In genomic region chr12:6233121-6233971, GRCh38 we compare ENCODE assay signal across 12 cellular contexts. TPM values are rescaled to one million over a fixed set of nuclear protein-coding genes. Genes with fewer than 3 reads are reported as not detected.
DNase-seq lines count a peak whose midpoint lies in the region; ATAC-seq, FAIRE-seq and TF ChIP-seq lines count a peak whose summit lies in the region.
"Had no signal": no experiment of that assay in that cellular context is flagged by ENCODE, and none has a peak within 500 bp of the region (broad histone marks: within the 10 kb centered on the region; RNA-seq: fewer than 3 reads in every experiment).

No MANE protein-coding gene starts in this region.

- FAIRE-seq in urothelium cell line (lab: Jason Lieb, UNC): peak; percentile 9
- FAIRE-seq: astrocyte had no signal

- H3K27me3 Mint-ChIP-seq in activated naive CD8-positive, alpha-beta T cell: no peaks in the 10 kb centered on the region
- no peaks in the 10 kb centered on the region for H3K27me3 Mint-ChIP-seq in activated naive CD8-positive, alpha-beta T cell treated with anti-CD3 and anti-CD28 coated beads for 36 hours
- peaks cover 0 to 2% (median 0%) of the 10 kb centered on the region in 5 donors for H3K27me3 Mint-ChIP-seq in naive thymus-derived CD4-positive, alpha-beta T cell

- WGBS in esophagus squamous epithelium, 2 donors: 61 to 63% methylated on average over 6 to 15 of the region's 15 CpGs

- H3K4me3 Mint-ChIP-seq in activated naive CD8-positive, alpha-beta T cell: no peak overlapping the region
- H3K4me3 Mint-ChIP-seq in activated naive CD8-positive, alpha-beta T cell treated with anti-CD3 and anti-CD28 coated beads for 36 hours: no peak overlapping the region
- no peak overlapping the region for H3K4me3 Mint-ChIP-seq in naive thymus-derived CD4-positive, alpha-beta T cell

- ATAC-seq in naive thymus-derived CD4-positive, alpha-beta T cell: no peak
- ATAC-seq in HG03108 (IDR thresholded peaks at IDR 0.05; ENCODE audit: unreplicated experiment): no peak

- TF ChIP-seq POLR2A in esophagus squamous epithelium (IDR thresholded peaks at IDR 0.05): no peak

- H3K9me3 Mint-ChIP-seq in activated naive CD8-positive, alpha-beta T cell (ENCODE audit: low read depth): no peaks in the 10 kb centered on the region
- no peaks in the 10 kb centered on the region for H3K9me3 Mint-ChIP-seq in activated naive CD8-positive, alpha-beta T cell treated with anti-CD3 and anti-CD28 coated beads for 36 hours
- no peaks in the 10 kb centered on the region for H3K9me3 Mint-ChIP-seq in naive thymus-derived CD4-positive, alpha-beta T cell

- H3K4me1 ChIP-seq in esophagus squamous epithelium: peaks cover 53 to 86% (median 69%) of the 10 kb centered on the region in 3 donors
- H3K4me1 ChIP-seq in naive thymus-derived CD4-positive, alpha-beta T cell (ENCODE audit: control insufficient read depth in 2 of 2, insufficient read depth in 2 of 2, low read length in 2 of 2): peaks cover 21 to 27% of the 10 kb centered on the region in 2 donors

- TF ChIP-seq CTCF in esophagus squamous epithelium (IDR thresholded peaks at IDR 0.05): no peak

- POLR2A ChIA-PET in naive thymus-derived CD4-positive, alpha-beta T cell (lab: Charles Lee): no interaction called here

- peaks cover 14 to 81% (median 20%) of the 10 kb centered on the region in 3 donors for H3K36me3 ChIP-seq in esophagus squamous epithelium
- H3K36me3 ChIP-seq in naive thymus-derived CD4-positive, alpha-beta T cell (ENCODE audit: control insufficient read depth in 2 of 3, insufficient read depth in 3 of 3, low read length in 3 of 3): no peaks in the 10 kb centered on the region
- H3K36me3 ChIP-seq: WERI-Rb-1 had no signal

- H3K4me1 Mint-ChIP-seq in activated naive CD8-positive, alpha-beta T cell (ENCODE audit: low read depth): peaks cover 47% of the 10 kb centered on the region
- H3K4me1 Mint-ChIP-seq in activated naive CD8-positive, alpha-beta T cell treated with anti-CD3 and anti-CD28 coated beads for 36 hours: peaks cover 33% of the 10 kb centered on the region
- peaks cover 22 to 43% (median 32%) of the 10 kb centered on the region in 7 donors for H3K4me1 Mint-ChIP-seq in naive thymus-derived CD4-positive, alpha-beta T cell

- DNase-seq in activated naive CD8-positive, alpha-beta T cell treated with anti-CD3 and anti-CD28 coated beads for 36 hours: no peak
- DNase-seq in esophagus squamous epithelium (lab: John Stamatoyannopoulos, UW) (no peak), urothelium cell line (ENCODE audit: low spot score) (no peak), NCI-H146 treated with DMSO at 0.1 percent for 48 hours (lab: John Stamatoyannopoulos, UW; ENCODE audit: unreplicated experiment) (no peak), NCI-H1092 treated with DMSO at 0.1 percent for 48 hours (lab: John Stamatoyannopoulos, UW) (no peak)
- no peak for DNase-seq in naive thymus-derived CD4-positive, alpha-beta T cell
- DNase-seq: NCI-H526 treated with DMSO at 0.1 percent for 48 hours; stimulated activated CD4-positive, alpha-beta T cell treated with anti-CD3 and anti-CD28 coated beads, Interleukin-2, amount 100 ng/mL, for 48 hours; WERI-Rb-1 had no signal

- no peaks in the 10 kb centered on the region for H3K27me3 ChIP-seq in esophagus squamous epithelium
- no peaks in the 10 kb centered on the region for H3K27me3 ChIP-seq in naive thymus-derived CD4-positive, alpha-beta T cell (ENCODE audit: control insufficient read depth in 2 of 2, insufficient read depth in 2 of 2, low read length in 2 of 2)

- no peaks in the 10 kb centered on the region for H3K9me3 ChIP-seq in esophagus squamous epithelium
- H3K9me3 ChIP-seq in naive thymus-derived CD4-positive, alpha-beta T cell (ENCODE audit: control insufficient read depth in 2 of 3, low read length in 3 of 3): no peaks in the 10 kb centered on the region

- H3K27ac Mint-ChIP-seq in activated naive CD8-positive, alpha-beta T cell: peak overlapping the region; percentile 19
- H3K27ac Mint-ChIP-seq in activated naive CD8-positive, alpha-beta T cell treated with anti-CD3 and anti-CD28 coated beads for 36 hours: no peak overlapping the region
- peak overlapping the region in 5 of 9 donors; percentile 14 to 62 (median 51) for H3K27ac Mint-ChIP-seq in naive thymus-derived CD4-positive, alpha-beta T cell

- no peak overlapping the region for H3K4me3 ChIP-seq in esophagus squamous epithelium
- H3K4me3 ChIP-seq in naive thymus-derived CD4-positive, alpha-beta T cell (ENCODE audit: low read length): no peak overlapping the region

- H3K36me3 Mint-ChIP-seq in activated naive CD8-positive, alpha-beta T cell: no peaks in the 10 kb centered on the region
- no peaks in the 10 kb centered on the region for H3K36me3 Mint-ChIP-seq in activated naive CD8-positive, alpha-beta T cell treated with anti-CD3 and anti-CD28 coated beads for 36 hours
- H3K36me3 Mint-ChIP-seq in naive thymus-derived CD4-positive, alpha-beta T cell: peaks cover 0 to 4% (median 0%) of the 10 kb centered on the region in 5 donors

- H3K27ac ChIP-seq in esophagus squamous epithelium: peak overlapping the region; percentile 91 to 98 (median 92)
- no peak overlapping the region for H3K27ac ChIP-seq in naive thymus-derived CD4-positive, alpha-beta T cell (ENCODE audit: low read depth, low read length)
- H3K27ac ChIP-seq: WERI-Rb-1 had no signal

- intact Hi-C loops in esophagus squamous epithelium (cut with DNase I): loop anchor here (5.0 kb wide), 1 partner anchor 44 kb away; no protein-coding TSS in a partner anchor
- intact Hi-C loops in naive thymus-derived CD4-positive, alpha-beta T cell (cut with micrococcal nuclease): loop anchor here (1.0 to 5.0 kb wide), 3 partner anchors 36 to 170 kb away; no protein-coding TSS in a partner anchor

- CTCF ChIA-PET in naive thymus-derived CD4-positive, alpha-beta T cell (lab: Charles Lee): no interaction called here

RNA-seq across cellular contexts. Expression of gene CD9, which starts 33.1 kb away (rescaled TPM):
- 10 to 100 TPM; 16.2 to 18.1 TPM for total RNA-seq in activated naive CD8-positive, alpha-beta T cell treated with anti-CD3 and anti-CD28 coated beads for 36 hours
- total RNA-seq in esophagus squamous epithelium: 1,000 to 10,000 TPM in 1 of 4 donors, 100 to 1,000 TPM in 3; 464 to 1,007 (median 773) TPM
- 10 to 100 TPM in 1 of 5 experiments, 1 to 10 TPM in 4; 3.8 to 19.3 (median 7.5) TPM for total RNA-seq in naive thymus-derived CD4-positive, alpha-beta T cell
- 10 to 100 TPM; 12.0 to 15.5 TPM for polyA plus RNA-seq in naive thymus-derived CD4-positive, alpha-beta T cell

Comparison
In these comparisons a context has a peak if more than half of its experiments do, and no peak if none do; other contexts are left out.
1. RNA of gene CD9, which starts 33.1 kb away (total RNA-seq): 464 to 1,007 TPM in esophagus squamous epithelium; 16.2 to 18.1 TPM in activated naive CD8-positive, alpha-beta T cell treated with anti-CD3 and anti-CD28 coated beads for 36 hours and 3.8 to 19.3 TPM in naive thymus-derived CD4-positive, alpha-beta T cell; every median in the first group is over 10 times any median in the second.